Comparison of ENCODE assay signal across 14 cellular contexts in the genomic region with DNA sequence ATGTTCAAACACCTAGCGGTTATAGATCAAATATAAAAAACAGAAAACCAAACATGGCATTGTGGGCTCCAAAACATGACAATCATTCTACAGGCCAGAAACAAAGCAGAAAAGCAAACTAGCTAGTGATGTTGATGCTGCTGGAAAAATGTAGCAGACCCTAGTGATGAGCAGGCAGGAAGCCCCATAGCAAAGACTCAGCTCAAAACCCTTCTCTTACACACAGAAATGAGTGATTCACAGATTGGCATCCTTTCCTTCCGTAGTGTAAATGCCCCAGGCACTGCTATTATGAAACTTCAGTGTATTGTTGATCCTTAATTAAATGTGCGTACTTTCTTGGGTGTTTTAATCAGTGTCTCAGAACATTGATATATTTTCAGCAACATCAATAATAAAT.
DNase-seq lines count a peak whose midpoint lies in the region; FAIRE-seq and TF ChIP-seq lines count a peak whose summit lies in the region.
"Had no signal": no experiment of that assay in that cellular context is flagged by ENCODE, and none has a peak within 500 bp of the region (broad histone marks: within the 10 kb centered on the region; RNA-seq: fewer than 3 reads in every experiment).

No MANE protein-coding gene starts in this region.

- no peaks in the 10 kb centered on the region for H3K27me3 ChIP-seq in bronchial epithelial cell (ENCODE audit: control insufficient read depth, insufficient read depth, low read length)
- H3K27me3 ChIP-seq in kidney epithelial cell (ENCODE audit: control insufficient read depth, insufficient read depth, low read length), result no peaks in the 10 kb centered on the region

- no peak overlapping the region for H3K4me3 ChIP-seq in bronchial epithelial cell (ENCODE audit: low read depth, low read length)
- H3K4me3 ChIP-seq in kidney epithelial cell (ENCODE audit: low read depth, low read length), result no peak overlapping the region
- H3K4me3 ChIP-seq: GM23338 had no signal

- FAIRE-seq in bronchial epithelial cell (lab: Jason Lieb, UNC), result peak; percentile 88

- TF ChIP-seq CTCF in bronchial epithelial cell (IDR thresholded peaks at IDR 0.05; ENCODE audit: insufficient read depth, low read length, severe bottlenecking), result no peak
- TF ChIP-seq CTCF in kidney epithelial cell (IDR thresholded peaks at IDR 0.05; ENCODE audit: insufficient read depth, low read length, poor library complexity, severe bottlenecking), result no peak

- DNase-seq in AG08396 (ENCODE audit: low spot score), result peak; percentile 66
- DNase-seq in M059J (ENCODE audit: low read depth), result peak; percentile 97
- peak; percentile 96 for DNase-seq in bronchial epithelial cell (ENCODE audit: low read depth)
- peak; percentile 48 for DNase-seq in kidney epithelial cell (ENCODE audit: low read depth)
- DNase-seq in NCI-H526 treated with DMSO at 0.1 percent for 48 hours (lab: John Stamatoyannopoulos, UW), result no peak
- no peak for DNase-seq in pons (ENCODE audit: low spot score)
- no peak for DNase-seq in SKM-1 (lab: John Stamatoyannopoulos, UW; ENCODE audit: unreplicated experiment)
- DNase-seq in SW480 (ENCODE audit: low spot score), result no peak
- DNase-seq: activated B cell treated with CpG ODN at 0.5 μM for 24 hours, cerebellar nuclear complex, hippocampal formation, KG1, right cardiac atrium had no signal

- H3K36me3 ChIP-seq in bronchial epithelial cell (ENCODE audit: control insufficient read depth, insufficient read depth, low read length), result no peaks in the 10 kb centered on the region
- no peaks in the 10 kb centered on the region for H3K36me3 ChIP-seq in kidney epithelial cell (ENCODE audit: control insufficient read depth, insufficient read depth, low read length)

Comparison
In these comparisons a context has a peak if more than half of its experiments do, and no peak if none do; other contexts are left out.
1. DNase-seq: peak in AG08396 (single experiment), M059J (single experiment), bronchial epithelial cell (single experiment) and kidney epithelial cell (single experiment); none in NCI-H526 treated with DMSO at 0.1 percent for 48 hours (single experiment), pons (single experiment), SKM-1 (single experiment) and SW480 (single experiment).